7 cellular contexts compared by ENCODE assay signal in the genomic region with DNA sequence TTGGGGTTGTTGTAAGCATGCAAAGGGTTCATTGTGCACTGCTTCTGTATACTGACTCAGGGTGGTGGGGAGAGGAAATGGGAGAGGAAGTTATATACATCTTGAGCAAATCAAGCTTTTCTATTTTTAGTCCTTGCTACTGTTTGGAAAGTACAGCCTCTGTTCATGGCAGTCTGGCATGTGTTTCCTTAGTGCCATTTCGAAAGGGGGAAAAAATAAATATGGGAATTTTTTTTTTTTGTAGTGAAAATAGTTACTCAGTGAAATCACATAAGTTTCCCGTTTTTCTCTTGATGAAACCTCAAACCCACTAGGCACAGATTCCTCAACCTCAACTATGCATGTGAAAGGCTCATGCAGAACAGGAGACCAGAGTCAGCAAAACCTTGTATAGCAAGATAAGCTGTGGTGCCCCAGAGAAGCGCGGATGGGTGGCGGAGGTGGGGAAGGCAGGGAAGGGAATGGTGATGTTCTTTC.
DNase-seq lines count a peak whose midpoint lies in the region; ATAC-seq, FAIRE-seq and TF ChIP-seq lines count a peak whose summit lies in the region.

No MANE protein-coding gene starts in this region.

- no peaks in the 10 kb centered on the region for H3K9me3 ChIP-seq in astrocyte (ENCODE audit: insufficient read depth, low read depth, low read length)
- H3K9me3 ChIP-seq in thoracic aorta: no peaks in the 10 kb centered on the region
- peaks cover 0 to 14% (median 0%) of the 10 kb centered on the region in 3 donors for H3K9me3 ChIP-seq in gastrocnemius medialis

- H3K79me2 ChIP-seq in astrocyte (ENCODE audit: insufficient read depth, low read length): peaks cover 57% of the 10 kb centered on the region

- H3K4me3 Mint-ChIP-seq in astrocyte (ENCODE audit: unreplicated experiment): peak overlapping the region; percentile 60
- H3K4me3 Mint-ChIP-seq in immature natural killer cell: peak overlapping the region in 4 of 5 donors; percentile 24 to 52 (median 30)

- ATAC-seq in thoracic aorta (ENCODE audit: insufficient number of reproducible peaks, low FRiP score, low read depth): peak; percentile 63
- ATAC-seq in HG02973 (IDR thresholded peaks at IDR 0.05; ENCODE audit: unreplicated experiment): no peak
- ATAC-seq in gastrocnemius medialis: no peak

- H3K4me1 ChIP-seq in astrocyte (ENCODE audit: insufficient read depth, low read length) (peaks cover 33% of the 10 kb centered on the region), thoracic aorta (ENCODE audit: control insufficient read depth in 1 of 2, low read depth in 2 of 2) (peaks cover 33 to 43% of the 10 kb centered on the region in 2 donors), gastrocnemius medialis (peaks cover 23 to 39% of the 10 kb centered on the region in 2 donors)

- peaks cover 17% of the 10 kb centered on the region for H3K9me3 Mint-ChIP-seq in astrocyte (ENCODE audit: unreplicated experiment)
- peaks cover 0 to 28% (median 21%) of the 10 kb centered on the region in 6 donors for H3K9me3 Mint-ChIP-seq in immature natural killer cell

- H2AFZ ChIP-seq in astrocyte (ENCODE audit: low read depth, low read length): no peak overlapping the region

- H3K27ac ChIP-seq in astrocyte (ENCODE audit: low read depth, low read length) (peak overlapping the region; percentile 74), thoracic aorta (peak overlapping the region; percentile 37 to 42), gastrocnemius medialis (peak overlapping the region in 1 of 4 donors; percentile 17)

- peaks cover 11% of the 10 kb centered on the region for H4K20me1 ChIP-seq in astrocyte (ENCODE audit: insufficient read depth, low read length)

- peak overlapping the region; percentile 94 for H3K27ac Mint-ChIP-seq in astrocyte (ENCODE audit: unreplicated experiment)
- H3K27ac Mint-ChIP-seq in immature natural killer cell: peak overlapping the region in 4 of 6 donors; percentile 0 to 69 (median 8)

- H3K4me2 ChIP-seq in astrocyte (ENCODE audit: low read length): peak overlapping the region; percentile 64

- DNase-seq in LHCN-M2 (ENCODE audit: low read depth) (peak; percentile 91), astrocyte (ENCODE audit: low read depth) (peak; percentile 98), immature natural killer cell (peak in 2 of 3 donors; percentile 2 to 6), thoracic aorta (ENCODE audit: low spot score) (no peak), NCI-H2196 treated with DMSO at 0.1 percent for 48 hours (lab: John Stamatoyannopoulos, UW; ENCODE audit: unreplicated experiment) (no peak), gastrocnemius medialis (no peak)

- no peaks in the 10 kb centered on the region for H3K27me3 Mint-ChIP-seq in astrocyte (ENCODE audit: low read depth, unreplicated experiment)
- H3K27me3 Mint-ChIP-seq in immature natural killer cell (ENCODE audit: low read depth in 3 of 3): peaks cover 0 to 2% (median 0%) of the 10 kb centered on the region in 3 donors

- FAIRE-seq in astrocyte (lab: Jason Lieb, UNC): peak; percentile 80

- TF ChIP-seq POLR2A in gastrocnemius medialis (IDR thresholded peaks at IDR 0.05): no peak

- H3K36me3 ChIP-seq in astrocyte (ENCODE audit: insufficient read depth, low read length) (no peaks in the 10 kb centered on the region), thoracic aorta (peaks cover 3% of the 10 kb centered on the region), gastrocnemius medialis (no peaks in the 10 kb centered on the region)

- TF ChIP-seq CTCF in astrocyte (IDR thresholded peaks at IDR 0.05; ENCODE audit: insufficient read depth, low read depth, low read length) (no peak), thoracic aorta (IDR thresholded peaks at IDR 0.05) (no peak), gastrocnemius medialis (IDR thresholded peaks at IDR 0.05 in 4 of 5, conservative IDR thresholded peaks at IDR 0.05 in 1 of 5) (no peak)

- H3K9ac ChIP-seq in astrocyte (ENCODE audit: low read length): peak overlapping the region; percentile 58

- H3K36me3 Mint-ChIP-seq in astrocyte (ENCODE audit: low read depth, unreplicated experiment) (peaks cover 22% of the 10 kb centered on the region), immature natural killer cell (peaks cover 31 to 37% (median 36%) of the 10 kb centered on the region in 3 donors)

- H3K27me3 ChIP-seq in astrocyte (ENCODE audit: insufficient read depth, low read length) (no peaks in the 10 kb centered on the region), thoracic aorta (replicated peaks; ENCODE audit: insufficient read depth) (no peaks in the 10 kb centered on the region), gastrocnemius medialis (no peaks in the 10 kb centered on the region)

- in situ Hi-C loops in gastrocnemius medialis (cut with MboI; ENCODE audit: low sequenced_read_pairs in 4 of 4): no loop called here

- H3K4me1 Mint-ChIP-seq in astrocyte (ENCODE audit: low read depth, unreplicated experiment) (peaks cover 58% of the 10 kb centered on the region), immature natural killer cell (peaks cover 37 to 57% of the 10 kb centered on the region in 2 donors)

- intact Hi-C loops in gastrocnemius medialis (cut with DNase I; ENCODE audit: low total_unique reads): no loop called here

- H3K4me3 ChIP-seq in astrocyte (ENCODE audit: insufficient read depth, low read depth, low read length): no peak overlapping the region
- peak overlapping the region; percentile 44 for H3K4me3 ChIP-seq in thoracic aorta
- H3K4me3 ChIP-seq in gastrocnemius medialis: no peak overlapping the region

Comparison
In these comparisons a context has a peak if more than half of its experiments do, and no peak if none do; other contexts are left out.
1. DNase-seq: peak in LHCN-M2 (single experiment), astrocyte (single experiment) and immature natural killer cell (2 of 3); none in thoracic aorta (single experiment), NCI-H2196 treated with DMSO at 0.1 percent for 48 hours (single experiment) and gastrocnemius medialis (0 of 2).